ENCODE assay signal across 9 cellular contexts in the genomic region with DNA sequence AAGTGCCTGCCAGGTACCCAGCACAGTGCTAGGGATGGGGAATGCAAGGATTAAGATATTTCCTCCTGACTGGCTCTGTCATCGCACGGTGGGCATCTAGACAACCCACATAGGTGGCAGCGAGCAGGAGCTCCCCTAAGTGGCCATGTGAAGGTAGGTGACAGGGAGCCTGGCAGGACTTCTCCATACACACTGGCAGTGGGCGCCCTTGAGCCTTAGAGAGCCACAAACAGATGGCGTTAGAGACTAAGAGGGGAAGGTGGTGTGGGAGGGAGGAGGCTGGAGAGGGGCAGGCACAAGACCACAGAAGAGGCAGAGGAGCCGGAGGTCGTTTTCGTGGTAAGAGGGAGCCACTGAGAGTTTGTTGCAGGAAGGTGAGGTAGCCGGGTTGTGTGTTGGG. TPM values are rescaled to one million over a fixed set of nuclear protein-coding genes. Genes with fewer than 3 reads are reported as not detected.
DNase-seq lines count a peak whose midpoint lies in the region; ATAC-seq and TF ChIP-seq lines count a peak whose summit lies in the region.
"Had no signal": no experiment of that assay in that cellular context is flagged by ENCODE, and none has a peak within 500 bp of the region (broad histone marks: within the 10 kb centered on the region; RNA-seq: fewer than 3 reads in every experiment).

No MANE protein-coding gene starts in this region.

- no peaks in the 10 kb centered on the region for H3K9me3 ChIP-seq in RWPE2 (ENCODE audit: severe bottlenecking)

- H3K4me3 ChIP-seq in RWPE2 (ENCODE audit: severe bottlenecking): no peak overlapping the region

- DNase-seq in NCI-H2107 treated with DMSO at 0.1 percent for 48 hours (lab: John Stamatoyannopoulos, UW; ENCODE audit: unreplicated experiment) (peak; percentile 48), NCI-H2107 (lab: John Stamatoyannopoulos, UW) (no peak), Kasumi-1 (lab: John Stamatoyannopoulos, UW) (peak; percentile 36 to 63), RWPE2 (ENCODE audit: low spot score) (no peak), lung microvascular endothelial cell (ENCODE audit: low read depth in 2 of 2) (peak; percentile 12 to 39), EL (no peak), globus pallidus (ENCODE audit: low spot score) (no peak)
- no peak for DNase-seq in stimulated activated CD4-positive, alpha-beta T cell treated with anti-CD3 and anti-CD28 coated beads, Interleukin-4, amount 100 ng/mL, for 4 hours
- DNase-seq: activated CD4-positive, alpha-beta T cell treated with anti-CD3 and anti-CD28 coated beads, Interleukin-2, amount 10 ng/mL, durations not matched to agents 24 days and 14 days had no signal

- H3K36me3 ChIP-seq in RWPE2 (ENCODE audit: low read depth): 0 out of 2 replicates have a peak, but pooled peaks cover 3% of the 10 kb centered on the region

- H3K27me3 ChIP-seq in RWPE2 (ENCODE audit: insufficient read depth, poor library complexity, severe bottlenecking): no peaks in the 10 kb centered on the region

- H3K4me1 ChIP-seq in RWPE2 (ENCODE audit: insufficient read depth, poor library complexity, severe bottlenecking): no peaks in the 10 kb centered on the region

- H3K27ac ChIP-seq in RWPE2 (ENCODE audit: poor library complexity, severe bottlenecking): no peak overlapping the region

- peak; percentile 17 for TF ChIP-seq CTCF in RWPE2 (IDR thresholded peaks at IDR 0.05; ENCODE audit: poor library complexity, severe bottlenecking)

- no peak for ATAC-seq in RWPE2 (ENCODE audit: low read depth)

RNA-seq across cellular contexts. Expression of a gene that starts 15.2 kb away (rescaled TPM):
- 0.79 and 0.87 TPM in 2 replicates for total RNA-seq in lung microvascular endothelial cell

RNA-seq across cellular contexts. Expression of a gene that starts 45.9 kb away (rescaled TPM):
- total RNA-seq in lung microvascular endothelial cell: 29.4 and 31.7 TPM in 2 replicates

Comparison
In these comparisons a context has a peak if more than half of its experiments do, and no peak if none do; other contexts are left out.
1. DNase-seq: peak in NCI-H2107 treated with DMSO at 0.1 percent for 48 hours (single experiment), Kasumi-1 (2 of 2) and lung microvascular endothelial cell (2 of 2); none in NCI-H2107 (single experiment), RWPE2 (single experiment), EL (single experiment), stimulated activated CD4-positive, alpha-beta T cell treated with anti-CD3 and anti-CD28 coated beads, Interleukin-4, amount 100 ng/mL, for 4 hours (0 of 2) and globus pallidus (single experiment).